Comparison of ENCODE assay signal across 31 cellular contexts in the genomic region with DNA sequence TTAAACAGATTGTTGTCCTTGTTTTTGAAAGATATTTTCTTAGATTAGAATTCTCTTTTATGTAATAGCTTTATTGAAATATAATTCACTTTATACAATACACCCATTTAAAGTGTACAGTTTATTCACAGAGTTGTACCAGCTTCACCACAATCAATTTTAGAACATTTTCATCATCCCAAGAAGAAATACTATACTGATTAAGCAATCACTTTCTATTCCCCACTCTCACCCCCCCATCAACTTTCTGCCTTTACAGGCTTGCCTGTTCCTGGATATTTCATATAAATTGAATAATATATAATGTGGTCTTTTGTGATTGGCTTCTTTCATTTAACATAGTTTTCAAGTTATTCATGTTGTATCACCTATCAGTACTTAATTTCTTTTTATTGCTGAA.
"Had no signal": no experiment of that assay in that cellular context is flagged by ENCODE, and none has a peak within 500 bp of the region (broad histone marks: within the 10 kb centered on the region; RNA-seq: fewer than 3 reads in every experiment).

No MANE protein-coding gene starts in this region.

- DNase-seq: activated CD4-positive, alpha-beta T cell treated with anti-CD3 and anti-CD28 coated beads for 36 hours; activated CD4-positive, alpha-beta T cell treated with anti-CD3 and anti-CD28 coated beads, Interleukin-2, amount 10 ng/mL, durations not matched to agents 7 days and 5 days; activated CD4-positive, alpha-beta T cell treated with anti-CD3 and anti-CD28 coated beads, Interleukin-2, amount 50 U/mL, for 48 hours; activated CD8-positive, alpha-beta T cell treated with anti-CD3 and anti-CD28 coated beads, Interleukin-2, amount 10 ng/mL, durations not matched to agents 7 days and 5 days; activated gamma-delta T cell; activated naive CD4-positive, alpha-beta T cell treated with Interleukin-2 at 50 U/mL for 16 hours; activated naive CD8-positive, alpha-beta T cell treated with anti-CD3 and anti-CD28 coated beads, Interleukin-2, amount 10 ng/mL, durations not matched to agents 7 days and 5 days; activated T-cell treated with anti-CD3 and anti-CD28 coated beads, Interleukin-2, amount 50 U/mL, for 24 hours; adrenal gland; body of pancreas; Kasumi-1; KG1; MG63; NCI-H1092; NCI-H1436 treated with DMSO at 0.1 percent for 48 hours; NCI-H1694 treated with DMSO at 0.1 percent for 48 hours; NCI-H345; NCI-H524 treated with DMSO at 0.1 percent for 48 hours; SHP77; SJCRH30 had no signal

- H3K4me1 ChIP-seq: breast epithelium, SJCRH30 had no signal

- FAIRE-seq: astrocyte, TTC549 had no signal

- H3K27ac ChIP-seq: adrenal gland, body of pancreas, breast epithelium, SJCRH30, SK-N-MC had no signal

- ATAC-seq: activated CD4-positive, alpha-beta T cell treated with anti-CD3 and anti-CD28 coated beads for 36 hours; activated CD4-positive, CD25-positive, alpha-beta regulatory T cell treated with anti-CD3 and anti-CD28 coated beads, Interleukin-2, amount 50 U/mL, for 24 hours; activated CD8-positive, alpha-beta T cell treated with anti-CD3 and anti-CD28 coated beads, Interleukin-2, amount 10 ng/mL, durations not matched to agents 7 days and 5 days; body of pancreas; Panc1; WTC11 had no signal

- H3K27ac Mint-ChIP-seq: activated CD4-positive, alpha-beta T cell treated with anti-CD3 and anti-CD28 coated beads for 36 hours; activated CD4-positive, alpha-beta T cell treated with anti-CD3 and anti-CD28 coated beads, Interleukin-2, amount 10 ng/mL, durations not matched to agents 7 days and 5 days; activated CD8-positive, alpha-beta T cell treated with anti-CD3 and anti-CD28 coated beads, Interleukin-2, amount 10 ng/mL, durations not matched to agents 7 days and 5 days; activated naive CD4-positive, alpha-beta T cell treated with anti-CD3 and anti-CD28 coated beads, Interleukin-2, amount 50 U/mL, for 24 hours; activated naive CD8-positive, alpha-beta T cell treated with anti-CD3 and anti-CD28 coated beads, Interleukin-2, amount 10 ng/mL, durations not matched to agents 7 days and 5 days; activated T-cell treated with anti-CD3 and anti-CD28 coated beads, Interleukin-2, amount 50 U/mL, for 24 hours; activated T-helper 2 cell treated with anti-CD3 and anti-CD28 coated beads, Interferon-gamma antibody, Interleukin-2, Interleukin-4, amounts not matched to agents 10 μg/mL and 5 μg/mL and 100 μg/mL, durations not matched to agents 14 hours and 24 hours and 36 hours; T-helper 1 cell treated with Interleukin-12 subunit alpha and Interleukin-12 subunit beta and Interleukin-4 antibody, amounts not matched to agents 30 μg/mL and 1 μg/mL, for 36 hours; T-helper 2 cell treated with Interferon-gamma antibody and Interleukin-4, amounts not matched to agents 5 μg/mL and 100 μg/mL, for 36 hours; WTC11 had no signal

- H3K9me3 ChIP-seq: adrenal gland, body of pancreas, breast epithelium, MG63 had no signal

- H3K4me1 Mint-ChIP-seq: activated CD4-positive, alpha-beta T cell treated with anti-CD3 and anti-CD28 coated beads, Interleukin-2, amount 10 ng/mL, durations not matched to agents 7 days and 5 days; WTC11 had no signal

- H3K4me3 Mint-ChIP-seq: activated CD4-positive, alpha-beta T cell treated with anti-CD3 and anti-CD28 coated beads for 36 hours; activated CD4-positive, alpha-beta T cell treated with anti-CD3 and anti-CD28 coated beads, Interleukin-2, amount 10 ng/mL, durations not matched to agents 7 days and 5 days; activated CD8-positive, alpha-beta T cell treated with anti-CD3 and anti-CD28 coated beads, Interleukin-2, amount 10 ng/mL, durations not matched to agents 7 days and 5 days; activated naive CD4-positive, alpha-beta T cell treated with anti-CD3 and anti-CD28 coated beads, Interleukin-2, amount 50 U/mL, for 24 hours; activated naive CD8-positive, alpha-beta T cell treated with anti-CD3 and anti-CD28 coated beads, Interleukin-2, amount 10 ng/mL, durations not matched to agents 7 days and 5 days; activated T-cell treated with anti-CD3 and anti-CD28 coated beads, Interleukin-2, amount 50 U/mL, for 24 hours; T-helper 1 cell treated with Interleukin-12 subunit alpha and Interleukin-12 subunit beta and Interleukin-4 antibody, amounts not matched to agents 30 μg/mL and 1 μg/mL, for 36 hours; T-helper 2 cell treated with Interferon-gamma antibody and Interleukin-4, amounts not matched to agents 5 μg/mL and 100 μg/mL, for 36 hours; WTC11 had no signal

- H3K27me3 Mint-ChIP-seq: activated CD4-positive, alpha-beta T cell treated with anti-CD3 and anti-CD28 coated beads for 36 hours; activated CD4-positive, alpha-beta T cell treated with anti-CD3 and anti-CD28 coated beads, Interleukin-2, amount 10 ng/mL, durations not matched to agents 7 days and 5 days; activated naive CD4-positive, alpha-beta T cell treated with anti-CD3 and anti-CD28 coated beads, Interleukin-2, amount 50 U/mL, for 24 hours; activated naive CD8-positive, alpha-beta T cell treated with anti-CD3 and anti-CD28 coated beads, Interleukin-2, amount 10 ng/mL, durations not matched to agents 7 days and 5 days; activated T-cell treated with anti-CD3 and anti-CD28 coated beads, Interleukin-2, amount 50 U/mL, for 24 hours had no signal

- H3K27me3 ChIP-seq: adrenal gland, body of pancreas, breast epithelium, MG63, SJCRH30 had no signal

- H3K4me3 ChIP-seq: adrenal gland, body of pancreas, breast epithelium, MG63, SJCRH30, SK-N-MC had no signal
